8 cellular contexts compared by ENCODE assay signal in genomic region chr1:54488065-54488750, GRCh38.
DNase-seq lines count a peak whose midpoint lies in the region; ATAC-seq and TF ChIP-seq lines count a peak whose summit lies in the region.

No MANE protein-coding gene starts in this region.

- no peak for TF ChIP-seq CTCF in HL-60 (IDR thresholded peaks at IDR 0.05; ENCODE audit: insufficient read depth, low read length)

- peak; percentile 74 for DNase-seq in SIG-M5 treated with dmso at 0.1 percent for 504 hours (lab: John Stamatoyannopoulos, UW; ENCODE audit: unreplicated experiment)
- no peak for DNase-seq in SIG-M5 (lab: John Stamatoyannopoulos, UW)
- DNase-seq in HL-60 (ENCODE audit: low read depth in 1 of 2, low spot score in 1 of 2), result peak; percentile 75 to 86
- peak; percentile 96 for DNase-seq in NCI-H774 (lab: John Stamatoyannopoulos, UW)
- peak; percentile 89 for DNase-seq in activated CD8-positive, alpha-beta memory T cell treated with anti-CD3 and anti-CD28 coated beads for 24 hours
- DNase-seq in effector CD8-positive, alpha-beta T cell (lab: John Stamatoyannopoulos, UW), result peak; percentile 58
- DNase-seq in memory B cell (ENCODE audit: low spot score in 2 of 2), result peak; percentile 53 to 66
- DNase-seq in stimulated activated CD4-positive, alpha-beta T cell treated with anti-CD3 and anti-CD28 coated beads, TNF-alpha, amount 100 ng/mL, for 4 hours (ENCODE audit: low read depth in 3 of 3), result peak; percentile 52 to 56 (median 55)

- H3K27ac ChIP-seq in HL-60 (replicated peaks), result peak overlapping the region; percentile 79

- peak overlapping the region; percentile 59 for H3K4me3 ChIP-seq in HL-60 (replicated peaks; ENCODE audit: insufficient read depth, low read length)

- peak overlapping the region; percentile 88 for H3K4me3 Mint-ChIP-seq in memory B cell

- peak; percentile 53 for ATAC-seq in memory B cell (ENCODE audit: low read depth)

- H3K36me3 Mint-ChIP-seq in memory B cell, result no peaks in the 10 kb centered on the region

- H3K27me3 Mint-ChIP-seq in memory B cell, result peaks cover 8% of the 10 kb centered on the region

- no peaks in the 10 kb centered on the region for H3K27me3 ChIP-seq in HL-60 (ENCODE audit: insufficient read depth, poor library complexity, severe bottlenecking)

- H3K9me3 Mint-ChIP-seq in memory B cell, result no peaks in the 10 kb centered on the region

- H3K4me1 Mint-ChIP-seq in memory B cell, result peaks cover 14% of the 10 kb centered on the region

- no peak overlapping the region for H3K27ac Mint-ChIP-seq in memory B cell
